Comparison of ENCODE assay signal across 14 cellular contexts in genomic region chr17:13544292-13544691, GRCh38. TPM values are rescaled to one million over a fixed set of nuclear protein-coding genes. Genes with fewer than 3 reads are reported as not detected.
A peak's percentile ranks its signal among the peaks of the same experiment; 100 is the strongest.
DNase-seq lines count a peak whose midpoint lies in the region; ATAC-seq and TF ChIP-seq lines count a peak whose summit lies in the region.
"Had no signal": no experiment of that assay in that cellular context is flagged by ENCODE, and none has a peak within 500 bp of the region (broad histone marks: within the 10 kb centered on the region; RNA-seq: fewer than 3 reads in every experiment).

No MANE protein-coding gene starts in this region.

- ATAC-seq in heart left ventricle = peak in 3 of 4 donors; percentile 32 to 81 (median 60)
- ATAC-seq in HG03039 (IDR thresholded peaks at IDR 0.05; ENCODE audit: unreplicated experiment) = no peak
- no peak for ATAC-seq in HG03108 (IDR thresholded peaks at IDR 0.05; ENCODE audit: unreplicated experiment)
- ATAC-seq: right cardiac atrium; stimulated activated naive B cell treated with anti-CD40 and anti-IgM and Interleukin-4, amounts not matched to agents 10 μg/mL and 1 μg/mL and 100 μg/mL, for 72 hours had no signal

- H3K4me1 ChIP-seq in heart left ventricle (peaks cover 0 to 10% (median 0%) of the 10 kb centered on the region in 12 donors), left ventricle myocardium inferior (no peaks in the 10 kb centered on the region)

- no peak for TF ChIP-seq POLR2A in heart left ventricle (IDR thresholded peaks at IDR 0.05)
- TF ChIP-seq POLR2A in lower leg skin (IDR thresholded peaks at IDR 0.05) = no peak

- WGBS in heart left ventricle, 4 donors = 50 to 64% (median 63%) methylated on average over 7 of the region's 7 CpGs
- WGBS in lower leg skin, 2 donors = 23 to 37% methylated on average over 7 of the region's 7 CpGs

- peak in 2 of 5 donors; percentile 45 to 48 for DNase-seq in heart left ventricle
- DNase-seq in left ventricle myocardium inferior = no peak
- DNase-seq in brain microvascular endothelial cell = peak; percentile 97
- peak; percentile 15 to 74 for DNase-seq in lower leg skin (ENCODE audit: low spot score in 2 of 2)
- DNase-seq in DMS 273 treated with DMSO at 0.1 percent for 48 hours (lab: John Stamatoyannopoulos, UW) = no peak
- DNase-seq in NCI-H1694 (lab: John Stamatoyannopoulos, UW) = no peak
- DNase-seq: 8988T; activated CD4-positive, alpha-beta T cell treated with anti-CD3 and anti-CD28 coated beads, Interleukin-2, amount 10 ng/mL, durations not matched to agents 24 days and 14 days; H9; KBM-7; stimulated activated naive B cell treated with anti-CD40 and anti-IgM and Interleukin-4, amounts not matched to agents 10 μg/mL and 1 μg/mL and 100 μg/mL, for 72 hours had no signal

- intact Hi-C loops in heart left ventricle (cut with DNase I) = no loop called here
- intact Hi-C loops in left ventricle myocardium inferior (cut with micrococcal nuclease) = no loop called here
- intact Hi-C loops in lower leg skin (cut with DNase I; ENCODE audit: low total_unique reads) = loop anchor here (5.0 kb wide), 1 partner anchor 52 kb away; no protein-coding TSS in a partner anchor

- no peak overlapping the region for H3K27ac ChIP-seq in heart left ventricle
- H3K27ac ChIP-seq in left ventricle myocardium inferior (replicated peaks) = no peak overlapping the region
- peak overlapping the region; percentile 82 for H3K27ac ChIP-seq in brain microvascular endothelial cell

- no peak overlapping the region for H3K4me3 ChIP-seq in heart left ventricle
- H3K4me3 ChIP-seq in left ventricle myocardium inferior = no peak overlapping the region
- no peak overlapping the region for H3K4me3 ChIP-seq in brain microvascular endothelial cell (ENCODE audit: low read depth, low read length)
- no peak overlapping the region for H3K4me3 ChIP-seq in lower leg skin (ENCODE audit: low read depth, poor library complexity, severe bottlenecking)

- TF ChIP-seq CTCF in heart left ventricle (IDR thresholded peaks at IDR 0.05) (no peak), left ventricle myocardium inferior (IDR thresholded peaks at IDR 0.05; ENCODE audit: borderline replicate concordance) (no peak), brain microvascular endothelial cell (IDR thresholded peaks at IDR 0.05; ENCODE audit: low read depth, low read length, missing control alignments) (no peak), lower leg skin (IDR thresholded peaks at IDR 0.05) (no peak)

- in situ Hi-C loops in brain microvascular endothelial cell (cut with HindIII; ENCODE audit: low pct_ligation_motif_present, low sequenced_read_pairs) = no loop called here

- no peaks in the 10 kb centered on the region for H3K9me3 ChIP-seq in heart left ventricle
- H3K9me3 ChIP-seq in left ventricle myocardium inferior (replicated peaks) = no peaks in the 10 kb centered on the region

- H3K27me3 ChIP-seq in heart left ventricle = no peaks in the 10 kb centered on the region
- no peaks in the 10 kb centered on the region for H3K27me3 ChIP-seq in left ventricle myocardium inferior (ENCODE audit: low read depth)
- no peaks in the 10 kb centered on the region for H3K27me3 ChIP-seq in brain microvascular endothelial cell (replicated peaks)

- H3K36me3 ChIP-seq in heart left ventricle (no peaks in the 10 kb centered on the region), left ventricle myocardium inferior (no peaks in the 10 kb centered on the region), brain microvascular endothelial cell (replicated peaks) (no peaks in the 10 kb centered on the region)

RNA-seq across cellular contexts. Expression of gene HS3ST3A1, which starts 57.4 kb away (rescaled TPM):
- 1 to 10 TPM in 6 of 9 donors, under 1 TPM in 3; 0.12 to 5.7 (median 2.7) TPM for total RNA-seq in heart left ventricle
- polyA plus RNA-seq in heart left ventricle = 1 to 10 TPM in 1 of 2 donors, under 1 TPM in 1; 0.08 to 1.8 TPM
- 0.16 TPM for total RNA-seq in left ventricle myocardium inferior
- total RNA-seq in lower leg skin = 10 to 100 TPM in 1 of 4 donors, 1 to 10 TPM in 3; 1.4 to 21.2 (median 7.8) TPM

Comparison
In these comparisons a context has a peak if more than half of its experiments do, and no peak if none do; other contexts are left out.
1. ATAC-seq: peak in heart left ventricle (3 of 4); none in HG03039 (single experiment) and HG03108 (single experiment).
2. DNase-seq: peak in brain microvascular endothelial cell (single experiment) and lower leg skin (2 of 2); none in left ventricle myocardium inferior (single experiment), DMS 273 treated with DMSO at 0.1 percent for 48 hours (single experiment) and NCI-H1694 (single experiment).